ENCODE assay signal across 20 cellular contexts in genomic region chr11:131094828-131095227, GRCh38.
DNase-seq lines count a peak whose midpoint lies in the region; ATAC-seq and TF ChIP-seq lines count a peak whose summit lies in the region.
"Had no signal": no experiment of that assay in that cellular context is flagged by ENCODE, and none has a peak within 500 bp of the region (broad histone marks: within the 10 kb centered on the region; RNA-seq: fewer than 3 reads in every experiment).

No MANE protein-coding gene starts in this region.

- H3K4me1 ChIP-seq in BLaER1 (peaks cover 16% of the 10 kb centered on the region), Karpas-422 (ENCODE audit: low read length) (peaks cover 36% of the 10 kb centered on the region), lung (ENCODE audit: control insufficient read depth in 2 of 2, insufficient read depth in 2 of 2, low read length in 2 of 2) (no peaks in the 10 kb centered on the region)
- H3K4me1 ChIP-seq: BE2C, HAP-1 had no signal

- no peaks in the 10 kb centered on the region for H4K20me1 ChIP-seq in BLaER1
- no peaks in the 10 kb centered on the region for H4K20me1 ChIP-seq in Karpas-422 (ENCODE audit: insufficient read depth, low read depth, low read length)

- no peaks in the 10 kb centered on the region for H3K9me2 ChIP-seq in Karpas-422 (replicated peaks; ENCODE audit: insufficient read depth, low read length)

- WGBS in lung, 2 donors, result 88 to 94% methylated on average over 1 of the region's 1 CpG

- no peaks in the 10 kb centered on the region for H3K79me2 ChIP-seq in Karpas-422 (ENCODE audit: low read length)

- H3K36me3 ChIP-seq in BLaER1 (no peaks in the 10 kb centered on the region), Karpas-422 (ENCODE audit: insufficient read depth, low read length) (no peaks in the 10 kb centered on the region), lung (ENCODE audit: control insufficient read depth in 2 of 2, insufficient read depth in 2 of 2, low read length in 2 of 2) (no peaks in the 10 kb centered on the region)
- H3K36me3 ChIP-seq: BE2C, HAP-1 had no signal

- H2AFZ ChIP-seq in Karpas-422 (ENCODE audit: low read length), result peak overlapping the region; percentile 78

- H3K27me3 Mint-ChIP-seq in activated T-helper 17 cell treated with anti-CD3 and anti-CD28 coated beads, Interleukin-2, amount 50 U/mL, for 72 hours, result peaks cover 4% of the 10 kb centered on the region
- H3K27me3 Mint-ChIP-seq: CD4-positive, CD25-positive, alpha-beta regulatory T cell had no signal

- no peaks in the 10 kb centered on the region for H3K36me3 Mint-ChIP-seq in activated T-helper 17 cell treated with anti-CD3 and anti-CD28 coated beads, Interleukin-2, amount 50 U/mL, for 72 hours (ENCODE audit: low read depth)
- H3K36me3 Mint-ChIP-seq: CD4-positive, CD25-positive, alpha-beta regulatory T cell; CD8-positive, alpha-beta T cell had no signal

- DNase-seq in COLO668 (lab: John Stamatoyannopoulos, UW; ENCODE audit: unreplicated experiment), result peak; percentile 14
- DNase-seq in Karpas-422, result peak; percentile 51
- peak; percentile 13 for DNase-seq in lung (ENCODE audit: low spot score)
- DNase-seq in NCI-H2029 treated with DMSO at 0.1 percent for 48 hours (lab: John Stamatoyannopoulos, UW), result no peak
- DNase-seq in anterior cingulate cortex (lab: John Stamatoyannopoulos, UW), result no peak
- DNase-seq: 8988T; ACHN; AML-193; BE2C; CD4-positive, CD25-positive, alpha-beta regulatory T cell; CD8-positive, alpha-beta T cell; DMS 273 treated with DMSO at 0.1 percent for 48 hours; DND-41; GOT3; HFFc6 had no signal

- H3K27ac Mint-ChIP-seq in activated T-helper 17 cell treated with anti-CD3 and anti-CD28 coated beads, Interleukin-2, amount 50 U/mL, for 72 hours, result no peak overlapping the region
- H3K27ac Mint-ChIP-seq: CD8-positive, alpha-beta T cell; HFFc6 had no signal

- H3K9me3 ChIP-seq in BLaER1, result no peaks in the 10 kb centered on the region
- no peaks in the 10 kb centered on the region for H3K9me3 ChIP-seq in Karpas-422 (ENCODE audit: low read length)
- H3K9me3 ChIP-seq in lung (ENCODE audit: control insufficient read depth in 2 of 2, insufficient read depth in 1 of 2, low read length in 1 of 2), result peaks cover 0 to 5% of the 10 kb centered on the region in 2 donors
- H3K9me3 ChIP-seq: A549, BE2C, HAP-1 had no signal

- ATAC-seq in lung (ENCODE audit: insufficient read depth, low FRiP score), result no peak
- ATAC-seq in activated T-helper 17 cell treated with anti-CD3 and anti-CD28 coated beads, Interleukin-2, amount 50 U/mL, for 72 hours (replicated peaks), result no peak
- ATAC-seq: A549; CD8-positive, alpha-beta T cell had no signal

- H3K27ac ChIP-seq in BLaER1, result no peak overlapping the region
- peak overlapping the region; percentile 76 for H3K27ac ChIP-seq in Karpas-422 (ENCODE audit: low read length)
- H3K27ac ChIP-seq in lung (ENCODE audit: low read depth in 1 of 2, low read length in 1 of 2), result no peak overlapping the region
- H3K27ac ChIP-seq: A549, C4-2B had no signal

- H3K4me3 Mint-ChIP-seq in activated T-helper 17 cell treated with anti-CD3 and anti-CD28 coated beads, Interleukin-2, amount 50 U/mL, for 72 hours, result no peak overlapping the region
- H3K4me3 Mint-ChIP-seq: CD4-positive, CD25-positive, alpha-beta regulatory T cell; CD8-positive, alpha-beta T cell; HFFc6 had no signal

- no peak for TF ChIP-seq CTCF in lung (IDR thresholded peaks at IDR 0.05; ENCODE audit: control extremely low read depth, extremely low read depth)

- H3K4me2 ChIP-seq in BLaER1 (peak overlapping the region; percentile 60), Karpas-422 (ENCODE audit: low read depth, low read length, poor library complexity, severe bottlenecking) (peak overlapping the region; percentile 61)
- H3K4me2 ChIP-seq: A549 had no signal

- no peaks in the 10 kb centered on the region for H3K4me1 Mint-ChIP-seq in activated T-helper 17 cell treated with anti-CD3 and anti-CD28 coated beads, Interleukin-2, amount 50 U/mL, for 72 hours
- H3K4me1 Mint-ChIP-seq: CD4-positive, CD25-positive, alpha-beta regulatory T cell had no signal

- H3K9ac ChIP-seq in BLaER1, result no peak overlapping the region
- H3K9ac ChIP-seq in Karpas-422 (ENCODE audit: low read length), result peak overlapping the region; percentile 37; the same call in 1 of the 2 replicates

- H3K4me3 ChIP-seq in BLaER1 (no peak overlapping the region), Karpas-422 (ENCODE audit: low read length) (0 out of 2 replicates have a peak overlapping the region, but pooled peaks have one; percentile 32), lung (no peak overlapping the region)
- H3K4me3 ChIP-seq: A549, HAP-1 had no signal

- peaks cover 4% of the 10 kb centered on the region for H3K9me3 Mint-ChIP-seq in activated T-helper 17 cell treated with anti-CD3 and anti-CD28 coated beads, Interleukin-2, amount 50 U/mL, for 72 hours
- H3K9me3 Mint-ChIP-seq: CD8-positive, alpha-beta T cell; HFFc6 had no signal

- H3K27me3 ChIP-seq in BLaER1, result no peaks in the 10 kb centered on the region
- H3K27me3 ChIP-seq in Karpas-422 (ENCODE audit: low read length), result no peaks in the 10 kb centered on the region
- H3K27me3 ChIP-seq in lung (ENCODE audit: control insufficient read depth, insufficient read depth), result no peaks in the 10 kb centered on the region
- H3K27me3 ChIP-seq: BE2C had no signal

Comparison
In these comparisons a context has a peak if more than half of its experiments do, and no peak if none do; other contexts are left out.
1. DNase-seq: peak in COLO668 (single experiment), Karpas-422 (single experiment) and lung (single experiment); none in NCI-H2029 treated with DMSO at 0.1 percent for 48 hours (single experiment) and anterior cingulate cortex (0 of 58).